In genomic region chr13:91318886-91319285, GRCh38 we compare ENCODE assay signal across 15 cellular contexts. TPM values are rescaled to one million over a fixed set of nuclear protein-coding genes. Genes with fewer than 3 reads are reported as not detected.
A peak's percentile ranks its signal among the peaks of the same experiment; 100 is the strongest.
DNase-seq lines count a peak whose midpoint lies in the region; ATAC-seq, FAIRE-seq and TF ChIP-seq lines count a peak whose summit lies in the region.
"Had no signal": no experiment of that assay in that cellular context is flagged by ENCODE, and none has a peak within 500 bp of the region (broad histone marks: within the 10 kb centered on the region; RNA-seq: fewer than 3 reads in every experiment).

No MANE protein-coding gene starts in this region.

- no peak overlapping the region for H3K4me2 ChIP-seq in H1 (ENCODE audit: insufficient read depth in 1 of 2, low read depth in 2 of 2, low read length in 2 of 2)
- H3K4me2 ChIP-seq: SK-N-SH had no signal

- intact Hi-C loops in kidney (cut with DNase I): no loop called here

- TF ChIP-seq CTCF in H1 (IDR thresholded peaks at IDR 0.05; ENCODE audit: control extremely low read depth in 1 of 3, insufficient read depth in 1 of 3, low read depth in 1 of 3, low read length in 3 of 3) (no peak), kidney (IDR thresholded peaks at IDR 0.05; ENCODE audit: borderline replicate concordance, extremely low read depth, insufficient read depth) (no peak)

- ATAC-seq in GM18909 (IDR thresholded peaks at IDR 0.05; ENCODE audit: poor library complexity, unreplicated experiment) (peak; percentile 53), GM21528 (IDR thresholded peaks at IDR 0.05; ENCODE audit: low FRiP score, unreplicated experiment) (peak; percentile 60), HG03045 (IDR thresholded peaks at IDR 0.05; ENCODE audit: unreplicated experiment) (peak; percentile 48)
- ATAC-seq: Panc1 had no signal

- no peaks in the 10 kb centered on the region for H3K79me1 ChIP-seq in H1 (ENCODE audit: low read depth, low read length)

- peak overlapping the region; percentile 94 for H2AFZ ChIP-seq in H1 (ENCODE audit: low read length)

- no peaks in the 10 kb centered on the region for H3K36me3 ChIP-seq in H1 (ENCODE audit: control insufficient read depth in 2 of 4, insufficient read depth in 4 of 4, low read length in 3 of 4)
- H3K36me3 ChIP-seq in kidney (ENCODE audit: control insufficient read depth in 1 of 2, insufficient read depth in 2 of 2, low read length in 2 of 2): no peaks in the 10 kb centered on the region
- H3K36me3 ChIP-seq: BE2C had no signal

- no peak overlapping the region for H3K18ac ChIP-seq in H1 (ENCODE audit: extremely low read depth, low read length)

- H3K56ac ChIP-seq in H1 (replicated peaks; ENCODE audit: insufficient read length, low read depth, low read length): no peak overlapping the region

- H2BK15ac ChIP-seq in H1 (ENCODE audit: low read length): no peak overlapping the region

- POLR2A ChIA-PET in H1 (lab: Charles Lee; ENCODE audit: partially characterized antibody): interaction anchor here (2.8 kb wide), 1 partner anchor 28 kb away, joined by 10 read pairs; the partner anchor contains the start of gene MIR17HG

- FAIRE-seq in H1 (lab: Jason Lieb, UNC) (no peak), kidney (lab: Jason Lieb, UNC) (no peak)
- FAIRE-seq: TTC549 had no signal

- H3K27ac ChIP-seq in H1 (ENCODE audit: low read depth, low read length): no peak overlapping the region
- H3K27ac ChIP-seq in kidney (ENCODE audit: low read depth in 2 of 2, low read length in 2 of 2): no peak overlapping the region

- H3K4ac ChIP-seq in H1 (replicated peaks; ENCODE audit: insufficient read length, low read depth, low read length): no peak overlapping the region

- DNase-seq in H1 (ENCODE audit: low read depth in 1 of 2, low spot score in 2 of 2): no peak
- DNase-seq in kidney: no peak
- no peak for DNase-seq in C1 segment of cervical spinal cord (lab: John Stamatoyannopoulos, UW)
- no peak for DNase-seq in pons (ENCODE audit: low spot score)
- DNase-seq: BE2C, IMR-90, NCI-H1436 treated with DMSO at 0.1 percent for 48 hours, NCI-H345, Right ventricle myocardium superior, SK-N-SH had no signal

- no peak for TF ChIP-seq RAD21 in H1 (IDR thresholded peaks at IDR 0.05 in 1 of 2, conservative IDR thresholded peaks at IDR 0.05 in 1 of 2; ENCODE audit: low read depth in 2 of 2, low read length in 2 of 2)

- CTCF ChIA-PET in H1 (lab: Charles Lee; ENCODE audit: partially characterized antibody): interaction anchor here (0.8 kb wide), 1 partner anchor 11 kb away, joined by 3 read pairs; no protein-coding TSS in a partner anchor

- H3K14ac ChIP-seq in H1 (ENCODE audit: insufficient read length): no peak overlapping the region

- no peaks in the 10 kb centered on the region for H3K23me2 ChIP-seq in H1 (ENCODE audit: low read depth, low read length)

- peaks cover 0 to 2% (median 0%) of the 10 kb centered on the region in 4 experiments; a peak in 1 of 7 replicates for H3K4me1 ChIP-seq in H1 (replicated peaks in 1 of 4; ENCODE audit: control insufficient read depth in 3 of 4, insufficient read depth in 4 of 4, low read length in 3 of 4)
- no peaks in the 10 kb centered on the region for H3K4me1 ChIP-seq in kidney (ENCODE audit: control insufficient read depth in 1 of 2, insufficient read depth in 1 of 2, low read depth in 1 of 2, low read length in 2 of 2)
- H3K4me1 ChIP-seq: BE2C had no signal

- H2AK5ac ChIP-seq in H1 (ENCODE audit: low read depth, low read length): no peak overlapping the region

- no peak overlapping the region for H4K8ac ChIP-seq in H1 (ENCODE audit: extremely low read depth, insufficient read depth, low read length)

- TF ChIP-seq POLR2A in H1 (IDR thresholded peaks at IDR 0.05; ENCODE audit: control extremely low read depth in 1 of 2, low read depth in 2 of 2, low read length in 2 of 2): no peak

- no peak for TF ChIP-seq EP300 in H1 (IDR thresholded peaks at IDR 0.05; ENCODE audit: borderline replicate concordance in 1 of 2, low read depth in 2 of 2, low read length in 2 of 2)

- H3K79me2 ChIP-seq in H1 (ENCODE audit: control insufficient read depth in 1 of 2, insufficient read depth in 2 of 2, low read length in 2 of 2): no peaks in the 10 kb centered on the region

- H4K91ac ChIP-seq in H1 (replicated peaks; ENCODE audit: insufficient read length, low read length): no peak overlapping the region

- no peaks in the 10 kb centered on the region for H3K9me3 ChIP-seq in H1 (ENCODE audit: insufficient read depth in 2 of 2, low read depth in 1 of 2, low read length in 1 of 2)
- H3K9me3 ChIP-seq in kidney (ENCODE audit: control insufficient read depth in 1 of 2, low read length in 2 of 2): no peaks in the 10 kb centered on the region
- H3K9me3 ChIP-seq: BE2C, SK-N-SH had no signal

- no peak overlapping the region for H2BK12ac ChIP-seq in H1 (ENCODE audit: low read depth, low read length)

- H3K4me3 ChIP-seq in H1 (ENCODE audit: extremely low read depth in 1 of 4, insufficient read depth in 2 of 4, low read depth in 3 of 4, low read length in 4 of 4): no peak overlapping the region
- H3K4me3 ChIP-seq in kidney (ENCODE audit: low read length in 2 of 2): no peak overlapping the region

- H2BK5ac ChIP-seq in H1 (ENCODE audit: low read depth, low read length): no peak overlapping the region

- no peak overlapping the region for H3K9ac ChIP-seq in H1 (replicated peaks in 1 of 4; ENCODE audit: extremely low read depth in 1 of 4, low read depth in 3 of 4, low read length in 3 of 4)
- H3K9ac ChIP-seq in kidney (ENCODE audit: low read length in 2 of 2): no peak overlapping the region
- H3K9ac ChIP-seq: SK-N-SH had no signal

- no peak overlapping the region for H2BK20ac ChIP-seq in H1 (ENCODE audit: low read length)

- 80% methylated on average over 6 of the region's 6 CpGs; no CpG with 5 or more reads in 1 of the 2 experiments for whole genome bisulfite sequencing in H1 (ENCODE audit: extremely low coverage in 1 of 2, insufficient coverage in 1 of 2, insufficient read length in 1 of 2, insufficient replicate concordance in 2 of 2, low coverage in 1 of 2, low lambda C conversion rate in 2 of 2, missing lambda C conversion rate in 1 of 2), 2 experiments

- H2BK120ac ChIP-seq in H1 (replicated peaks; ENCODE audit: low read depth, low read length): no peak overlapping the region

- no peak overlapping the region for H4K5ac ChIP-seq in H1 (ENCODE audit: insufficient read length, low read depth, low read length)

- no peak overlapping the region for H3K23ac ChIP-seq in H1 (ENCODE audit: insufficient read length)

- H4K20me1 ChIP-seq in H1 (replicated peaks in 1 of 2; ENCODE audit: control insufficient read depth in 1 of 2, insufficient read depth in 2 of 2, low read length in 2 of 2): no peaks in the 10 kb centered on the region

- no peaks in the 10 kb centered on the region for H3K27me3 ChIP-seq in H1 (replicated peaks in 1 of 4; ENCODE audit: control insufficient read depth in 3 of 4, extremely low read depth in 1 of 4, insufficient read depth in 3 of 4, low read length in 3 of 4)

TF ChIP-seq in H1, 55 proteins besides CTCF, POLR2A, EP300 and RAD21:
- TF ChIP-seq MAFK (IDR thresholded peaks at IDR 0.05; ENCODE audit: low read depth, low read length): no peak
- TF ChIP-seq POLR2AphosphoS5 (IDR thresholded peaks at IDR 0.05; ENCODE audit: low read depth, low read length): no peak
- TF ChIP-seq HDAC2 (IDR thresholded peaks at IDR 0.05; ENCODE audit: borderline replicate concordance in 1 of 2, low read depth in 2 of 2, low read length in 2 of 2): no peak
- TF ChIP-seq SAP30 (IDR thresholded peaks at IDR 0.05; ENCODE audit: insufficient read depth, insufficient replicate concordance, low read length): no peak
- no peak for TF ChIP-seq CEBPB (IDR thresholded peaks at IDR 0.05; ENCODE audit: low read depth, low read length)
- TF ChIP-seq KDM4A (IDR thresholded peaks at IDR 0.05; ENCODE audit: low read depth, low read length, severe bottlenecking): no peak
- TF ChIP-seq SP1 (IDR thresholded peaks at IDR 0.05; ENCODE audit: low read depth, low read length): no peak
- TF ChIP-seq TAF7 (optimal IDR thresholded peaks at IDR 0.05; ENCODE audit: borderline replicate concordance, low read depth, low read length): no peak
- no peak for TF ChIP-seq RFX5 (IDR thresholded peaks at IDR 0.05; ENCODE audit: borderline replicate concordance, low read depth, low read length)
- TF ChIP-seq CBX8 (IDR thresholded peaks at IDR 0.05; ENCODE audit: borderline replicate concordance, low read depth, low read length): no peak
- TF ChIP-seq CBX5 (IDR thresholded peaks at IDR 0.05; ENCODE audit: low read depth, low read length): no peak
- TF ChIP-seq SUZ12 (IDR thresholded peaks at IDR 0.05; ENCODE audit: low read length): no peak
- no peak for TF ChIP-seq NRF1 (IDR thresholded peaks at IDR 0.05; ENCODE audit: low read depth, low read length)
- TF ChIP-seq RBBP5 (IDR thresholded peaks at IDR 0.05; ENCODE audit: borderline replicate concordance, low read depth, low read length): no peak
- no peak for TF ChIP-seq HDAC6 (IDR thresholded peaks at IDR 0.05; ENCODE audit: low read depth, low read length)

RNA-seq across cellular contexts. Expression of gene MIR17HG, which starts 28.6 kb away (rescaled TPM):
- total RNA-seq in H1 (2021; fragmentation: NEBNext Ultra II Directional; extraction: Animal tissue kit (Norgen Biotek cat#: 25700)): 28.2 and 36.9 TPM in 2 replicates
- 7.6 and 11.5 TPM in 2 replicates for polyA plus RNA-seq in H1 (2011; rRNA removed)
- polyA plus RNA-seq in H1 (2011; cell fraction: cytosol; rRNA removed): 15.6 TPM
- polyA plus RNA-seq in H1 (2011; cell fraction: nucleus; rRNA removed): 22.8 TPM
- polyA plus RNA-seq in H1 (2012, experiment 1 of 2): 6.7 to 18.2 TPM (median 7.5 TPM) in 4 replicates
- polyA plus RNA-seq in H1 (2012, experiment 2 of 2): 0.84 TPM
- 20.9 TPM for polyA plus RNA-seq in H1 (2013, experiment 1 of 2)
- 16.5 TPM for polyA plus RNA-seq in H1 (2013, experiment 2 of 2)
- 24.9 and 26.4 TPM in 2 replicates for polyA minus RNA-seq in H1 (2011; rRNA and poly(A)+ RNA removed)
- polyA minus RNA-seq in H1 (2011; cell fraction: cytosol; rRNA and poly(A)+ RNA removed): 6.1 TPM
- polyA minus RNA-seq in H1 (2011; cell fraction: nucleus; rRNA and poly(A)+ RNA removed): 339 TPM
- 5.7 TPM for total RNA-seq in kidney
- 1.2 TPM for polyA plus RNA-seq in kidney (ENCODE audit: insufficient read depth, low read depth, low replicate concordance)
